Comparison of ENCODE assay signal across 2 cellular contexts in genomic region chr15:88940110-88940675, GRCh38.
A peak's percentile ranks its signal among the peaks of the same experiment; 100 is the strongest.
TF ChIP-seq lines count a peak whose summit lies in the region.

No MANE protein-coding gene starts in this region.

TF ChIP-seq in GM23338, 12 proteins besides CTCF, POLR2A, EP300 and RAD21:
- TF ChIP-seq POLR2AphosphoS5 (IDR thresholded peaks at IDR 0.05; ENCODE audit: low read depth) = no peak

TF ChIP-seq in K562, 482 proteins besides CTCF, POLR2A, EP300 and RAD21 (continues in another document):
- no peak for TF ChIP-seq ETV1 (tag; conservative IDR thresholded peaks at IDR 0.05; ENCODE audit: low read depth)
- peak; percentile 55 for TF ChIP-seq PRDM10 (IDR thresholded peaks at IDR 0.05; ENCODE audit: partially characterized antibody)
- TF ChIP-seq RBM14 (IDR thresholded peaks at IDR 0.05; ENCODE audit: borderline replicate concordance, insufficient read depth, low read depth, low read length) = no peak
- no peak for TF ChIP-seq ZNF696 (CRISPR knock-in tag; conservative IDR thresholded peaks at IDR 0.05)
- TF ChIP-seq ZNF41 (CRISPR knock-in tag; conservative IDR thresholded peaks at IDR 0.05) = no peak
- no peak for TF ChIP-seq NR3C1 (CRISPR knock-in tag; IDR thresholded peaks at IDR 0.05)
- TF ChIP-seq PHB (CRISPR knock-in tag; IDR thresholded peaks at IDR 0.05) = no peak
- TF ChIP-seq TRIM24 (IDR thresholded peaks at IDR 0.05) = no peak
- TF ChIP-seq KAT8 (IDR thresholded peaks at IDR 0.05; ENCODE audit: low read depth) = no peak
- no peak for TF ChIP-seq ZBTB26 (CRISPR knock-in tag; IDR thresholded peaks at IDR 0.05)
- no peak for TF ChIP-seq HMG20A (CRISPR knock-in tag; conservative IDR thresholded peaks at IDR 0.05)
- TF ChIP-seq ZNF407 (IDR thresholded peaks at IDR 0.05; ENCODE audit: low read depth) = 0 out of 2 replicates have a peak, but pooled peaks have one; percentile 24
- no peak for TF ChIP-seq NFATC3 (IDR thresholded peaks at IDR 0.05)
- TF ChIP-seq RFX7 (CRISPR knock-in tag; IDR thresholded peaks at IDR 0.05) = no peak
- no peak for TF ChIP-seq BRF1 (IDR thresholded peaks at IDR 0.05; ENCODE audit: borderline replicate concordance, extremely low read depth, insufficient read length)
- TF ChIP-seq STAT6 (CRISPR knock-in tag; IDR thresholded peaks at IDR 0.05) = no peak
- TF ChIP-seq JUND (IDR thresholded peaks at IDR 0.05; ENCODE audit: borderline replicate concordance, low read depth, low read length) = 0 out of 2 replicates have a peak, but pooled peaks have one; percentile 10
- TF ChIP-seq JUND (tag; IDR thresholded peaks at IDR 0.05; ENCODE audit: borderline replicate concordance, low read depth, low read length) = no peak
- peak; percentile 31; the same call in 1 of the 2 replicates for TF ChIP-seq DPF2 (IDR thresholded peaks at IDR 0.05)
- no peak for TF ChIP-seq ZFP36 (IDR thresholded peaks at IDR 0.05; ENCODE audit: low read depth, low read length, partially characterized antibody)
- TF ChIP-seq CBX3 (IDR thresholded peaks at IDR 0.05; ENCODE audit: borderline replicate concordance in 1 of 2, low read length in 2 of 2) = no peak
- TF ChIP-seq CGGBP1 (CRISPR knock-in tag; IDR thresholded peaks at IDR 0.05) = no peak
- no peak for TF ChIP-seq ZNF165 (CRISPR knock-in tag; IDR thresholded peaks at IDR 0.05; ENCODE audit: borderline replicate concordance)
- no peak for TF ChIP-seq MYBL2 (IDR thresholded peaks at IDR 0.05; ENCODE audit: low read depth)
- TF ChIP-seq MYBL2 (CRISPR knock-in tag; IDR thresholded peaks at IDR 0.05; ENCODE audit: borderline replicate concordance) = no peak
- no peak for TF ChIP-seq CEBPB (tag; IDR thresholded peaks at IDR 0.05)
- TF ChIP-seq NR2C1 (IDR thresholded peaks at IDR 0.05) = 0 out of 2 replicates have a peak, but pooled peaks have one; percentile 21
- TF ChIP-seq NR2C1 (tag; IDR thresholded peaks at IDR 0.05) = peak; percentile 23
- TF ChIP-seq MAFG (tag; conservative IDR thresholded peaks at IDR 0.05) = no peak
- no peak for TF ChIP-seq ZNF589 (CRISPR knock-in tag; IDR thresholded peaks at IDR 0.05; ENCODE audit: low read depth)
- TF ChIP-seq SIN3A (IDR thresholded peaks at IDR 0.05; ENCODE audit: borderline replicate concordance in 2 of 2, control insufficient read depth in 1 of 2, low read depth in 2 of 2, low read length in 2 of 2) = no peak
- TF ChIP-seq NR4A1 (CRISPR knock-in tag; IDR thresholded peaks at IDR 0.05) = no peak
- 0 out of 2 replicates have a peak, but pooled peaks have one; percentile 40 for TF ChIP-seq NR4A1 (tag; IDR thresholded peaks at IDR 0.05)
- TF ChIP-seq RERE (CRISPR knock-in tag; IDR thresholded peaks at IDR 0.05; ENCODE audit: borderline replicate concordance) = no peak
- no peak for TF ChIP-seq MXI1 (IDR thresholded peaks at IDR 0.05; ENCODE audit: low read depth, low read length)
- no peak for TF ChIP-seq ZBTB33 (CRISPR knock-in tag; IDR thresholded peaks at IDR 0.05)
